16 cellular contexts compared by ENCODE assay signal in the genomic region with DNA sequence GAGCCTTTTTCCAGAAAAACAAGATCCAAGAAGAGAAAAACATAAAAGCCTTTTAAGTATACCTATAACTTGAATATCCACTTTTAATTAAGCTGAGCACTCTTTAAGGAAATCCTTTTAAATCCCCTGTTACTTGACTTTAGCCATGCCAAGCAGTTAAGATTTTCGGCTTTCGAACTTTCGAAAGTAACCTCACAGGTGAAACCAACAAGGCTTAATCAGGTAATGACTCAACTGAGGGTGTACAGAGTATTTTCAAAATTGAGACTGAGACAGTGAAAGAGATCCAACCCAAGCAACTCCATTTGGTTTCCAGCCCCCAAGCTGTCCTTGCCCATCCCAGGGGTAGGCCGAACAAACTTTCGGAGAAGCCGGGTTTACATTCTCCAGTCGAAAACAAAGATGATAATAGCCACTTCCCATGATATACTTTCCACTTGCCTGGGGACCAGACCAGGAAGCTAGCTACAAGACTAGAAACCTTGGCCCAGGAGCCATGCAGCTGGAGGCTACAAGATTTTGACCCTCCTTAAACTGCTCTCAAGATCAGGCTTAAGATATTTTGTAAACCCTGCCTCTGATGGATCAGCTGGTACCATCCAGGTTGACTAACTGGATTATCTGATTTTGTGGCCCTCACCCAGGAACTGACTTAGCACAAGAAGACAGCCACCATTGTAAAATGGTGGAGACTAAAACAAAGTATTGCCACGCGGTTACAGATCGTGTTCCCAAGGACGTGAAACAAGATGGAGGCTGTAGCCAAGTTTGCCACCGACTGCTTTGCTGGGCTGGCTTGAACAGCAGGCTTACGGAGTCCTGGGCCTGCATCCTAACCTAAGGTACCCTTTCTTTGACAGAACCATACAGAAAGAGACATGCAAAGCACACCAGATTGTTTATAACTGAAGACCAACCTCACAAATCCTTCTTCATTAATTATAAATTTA. TPM values are rescaled to one million over a fixed set of nuclear protein-coding genes. Genes with fewer than 3 reads are reported as not detected.
DNase-seq lines count a peak whose midpoint lies in the region; ATAC-seq and TF ChIP-seq lines count a peak whose summit lies in the region.
"Had no signal": no experiment of that assay in that cellular context is flagged by ENCODE, and none has a peak within 500 bp of the region (broad histone marks: within the 10 kb centered on the region; RNA-seq: fewer than 3 reads in every experiment).

No MANE protein-coding gene starts in this region.

- H3K27ac ChIP-seq in esophagus squamous epithelium (peak overlapping the region in 3 of 4 donors; percentile 56 to 79 (median 78)), esophagus muscularis mucosa (replicated peaks in 1 of 4) (no peak overlapping the region)

- peaks cover 62% of the 10 kb centered on the region for H3K36me3 Mint-ChIP-seq in activated CD8-positive, alpha-beta T cell treated with anti-CD3 and anti-CD28 coated beads, Interleukin-2, amount 10 ng/mL, durations not matched to agents 7 days and 5 days (ENCODE audit: low read depth)
- peaks cover 50% of the 10 kb centered on the region for H3K36me3 Mint-ChIP-seq in activated CD8-positive, alpha-beta T cell treated with anti-CD3 and anti-CD28 coated beads for 36 hours (ENCODE audit: low read depth)
- peaks cover 55% of the 10 kb centered on the region for H3K36me3 Mint-ChIP-seq in WTC11

- no peaks in the 10 kb centered on the region for H3K9me3 ChIP-seq in esophagus squamous epithelium
- H3K9me3 ChIP-seq in esophagus muscularis mucosa: no peaks in the 10 kb centered on the region
- H3K9me3 ChIP-seq: HAP-1 had no signal

- intact Hi-C loops in activated CD8-positive, alpha-beta T cell treated with anti-CD3 and anti-CD28 coated beads for 36 hours (cut with micrococcal nuclease): no loop called here
- intact Hi-C loops in esophagus squamous epithelium (cut with DNase I) (no loop called here), esophagus muscularis mucosa (cut with DNase I) (no loop called here)

- no peak for TF ChIP-seq CTCF in activated CD8-positive, alpha-beta T cell treated with anti-CD3 and anti-CD28 coated beads for 36 hours (IDR thresholded peaks at IDR 0.05)
- TF ChIP-seq CTCF in WTC11 (IDR thresholded peaks at IDR 0.05) (no peak), esophagus squamous epithelium (IDR thresholded peaks at IDR 0.05) (no peak), esophagus muscularis mucosa (IDR thresholded peaks at IDR 0.05) (no peak)

- 90 to 92% methylated on average over 13 of the region's 13 CpGs for WGBS in esophagus squamous epithelium, 2 donors
- 90% methylated on average over 12 of the region's 13 CpGs for WGBS in esophagus muscularis mucosa

- H3K4me3 Mint-ChIP-seq in activated CD8-positive, alpha-beta T cell treated with anti-CD3 and anti-CD28 coated beads, Interleukin-2, amount 10 ng/mL, durations not matched to agents 7 days and 5 days: no peak overlapping the region
- no peak overlapping the region for H3K4me3 Mint-ChIP-seq in activated CD8-positive, alpha-beta T cell treated with anti-CD3 and anti-CD28 coated beads for 36 hours
- no peak overlapping the region for H3K4me3 Mint-ChIP-seq in WTC11
- H3K4me3 Mint-ChIP-seq: B cell had no signal

- DNase-seq in activated CD8-positive, alpha-beta T cell treated with anti-CD3 and anti-CD28 coated beads, Interleukin-2, amount 10 ng/mL, durations not matched to agents 7 days and 5 days: no peak
- DNase-seq in activated CD8-positive, alpha-beta T cell treated with anti-CD3 and anti-CD28 coated beads for 36 hours: no peak
- DNase-seq in WTC11 (ENCODE audit: low spot score) (no peak), esophagus squamous epithelium (lab: John Stamatoyannopoulos, UW) (no peak), AG08396 (ENCODE audit: low spot score) (no peak), pons (ENCODE audit: low spot score) (no peak), esophagus muscularis mucosa (ENCODE audit: extremely low spot score) (no peak)
- DNase-seq: 8988T, DMS79 treated with DMSO at 0.1 percent for 48 hours, NCI-H1105, NCI-H2081, NCI-H2171 treated with DMSO at 0.1 percent for 48 hours, SHP77 had no signal

- H3K9me3 Mint-ChIP-seq in activated CD8-positive, alpha-beta T cell treated with anti-CD3 and anti-CD28 coated beads, Interleukin-2, amount 10 ng/mL, durations not matched to agents 7 days and 5 days (ENCODE audit: insufficient read depth): no peaks in the 10 kb centered on the region
- H3K9me3 Mint-ChIP-seq in activated CD8-positive, alpha-beta T cell treated with anti-CD3 and anti-CD28 coated beads for 36 hours: peaks cover 4% of the 10 kb centered on the region
- H3K9me3 Mint-ChIP-seq in WTC11: peaks cover 4% of the 10 kb centered on the region; the same call in 1 of the 2 replicates

- TF ChIP-seq EP300 in esophagus muscularis mucosa (IDR thresholded peaks at IDR 0.05): no peak

- no peak for ATAC-seq in activated CD8-positive, alpha-beta T cell treated with anti-CD3 and anti-CD28 coated beads, Interleukin-2, amount 10 ng/mL, durations not matched to agents 7 days and 5 days
- no peak for ATAC-seq in activated CD8-positive, alpha-beta T cell treated with anti-CD3 and anti-CD28 coated beads for 36 hours
- no peak for ATAC-seq in WTC11
- ATAC-seq in HG02852 (IDR thresholded peaks at IDR 0.05; ENCODE audit: unreplicated experiment): no peak

- no peaks in the 10 kb centered on the region for H3K27me3 ChIP-seq in esophagus squamous epithelium
- no peaks in the 10 kb centered on the region for H3K27me3 ChIP-seq in esophagus muscularis mucosa

- TF ChIP-seq POLR2A in esophagus squamous epithelium (IDR thresholded peaks at IDR 0.05) (no peak), esophagus muscularis mucosa (IDR thresholded peaks at IDR 0.05; ENCODE audit: low read depth) (no peak)

- no peak overlapping the region for H3K4me3 ChIP-seq in esophagus squamous epithelium
- no peak overlapping the region for H3K4me3 ChIP-seq in esophagus muscularis mucosa
- H3K4me3 ChIP-seq: HAP-1 had no signal

- H3K4me1 ChIP-seq in esophagus squamous epithelium: peaks cover 0 to 37% (median 0%) of the 10 kb centered on the region in 3 donors
- peaks cover 0 to 5% (median 0%) of the 10 kb centered on the region in 4 donors for H3K4me1 ChIP-seq in esophagus muscularis mucosa
- H3K4me1 ChIP-seq: HAP-1 had no signal

- H3K27me3 Mint-ChIP-seq in activated CD8-positive, alpha-beta T cell treated with anti-CD3 and anti-CD28 coated beads, Interleukin-2, amount 10 ng/mL, durations not matched to agents 7 days and 5 days (ENCODE audit: low read depth): no peaks in the 10 kb centered on the region
- H3K27me3 Mint-ChIP-seq in activated CD8-positive, alpha-beta T cell treated with anti-CD3 and anti-CD28 coated beads for 36 hours: no peaks in the 10 kb centered on the region
- H3K27me3 Mint-ChIP-seq in WTC11 (ENCODE audit: low read depth): no peaks in the 10 kb centered on the region
- H3K27me3 Mint-ChIP-seq: B cell had no signal

- peak overlapping the region; percentile 50 for H3K27ac Mint-ChIP-seq in activated CD8-positive, alpha-beta T cell treated with anti-CD3 and anti-CD28 coated beads, Interleukin-2, amount 10 ng/mL, durations not matched to agents 7 days and 5 days
- no peak overlapping the region for H3K27ac Mint-ChIP-seq in activated CD8-positive, alpha-beta T cell treated with anti-CD3 and anti-CD28 coated beads for 36 hours
- peak overlapping the region; percentile 92 for H3K27ac Mint-ChIP-seq in WTC11
- H3K27ac Mint-ChIP-seq: B cell had no signal

- no peaks in the 10 kb centered on the region for H3K4me1 Mint-ChIP-seq in activated CD8-positive, alpha-beta T cell treated with anti-CD3 and anti-CD28 coated beads, Interleukin-2, amount 10 ng/mL, durations not matched to agents 7 days and 5 days (ENCODE audit: low read depth)
- peaks cover 40% of the 10 kb centered on the region for H3K4me1 Mint-ChIP-seq in activated CD8-positive, alpha-beta T cell treated with anti-CD3 and anti-CD28 coated beads for 36 hours (ENCODE audit: low read depth)
- peaks cover 67% of the 10 kb centered on the region for H3K4me1 Mint-ChIP-seq in WTC11

- CTCF ChIA-PET in activated CD8-positive, alpha-beta T cell treated with anti-CD3 and anti-CD28 coated beads, Interleukin-2, amount 10 ng/mL, durations not matched to agents 7 days and 5 days (lab: Charles Lee): interaction anchor here (1.1 to 1.6 kb wide), 2 partner anchors 53 to 111 kb away, joined by 3 read pairs; no protein-coding TSS in a partner anchor
- CTCF ChIA-PET in activated CD8-positive, alpha-beta T cell treated with anti-CD3 and anti-CD28 coated beads for 36 hours (lab: Charles Lee): no interaction called here
- CTCF ChIA-PET in WTC11 (lab: Charles Lee): no interaction called here

- H3K36me3 ChIP-seq in esophagus squamous epithelium (peaks cover 0 to 44% (median 0%) of the 10 kb centered on the region in 3 donors), esophagus muscularis mucosa (peaks cover 0 to 17% (median 8%) of the 10 kb centered on the region in 4 donors)
- H3K36me3 ChIP-seq: HAP-1 had no signal

- POLR2A ChIA-PET in activated CD8-positive, alpha-beta T cell treated with anti-CD3 and anti-CD28 coated beads, Interleukin-2, amount 10 ng/mL, durations not matched to agents 7 days and 5 days (lab: Charles Lee): no interaction called here
- POLR2A ChIA-PET in activated CD8-positive, alpha-beta T cell treated with anti-CD3 and anti-CD28 coated beads for 36 hours (lab: Charles Lee): no interaction called here
- POLR2A ChIA-PET in WTC11 (lab: Charles Lee): no interaction called here

TF ChIP-seq in WTC11, 78 proteins besides CTCF, POLR2A, EP300 and RAD21 (continues in another document):
- TF ChIP-seq, protein P1, sequence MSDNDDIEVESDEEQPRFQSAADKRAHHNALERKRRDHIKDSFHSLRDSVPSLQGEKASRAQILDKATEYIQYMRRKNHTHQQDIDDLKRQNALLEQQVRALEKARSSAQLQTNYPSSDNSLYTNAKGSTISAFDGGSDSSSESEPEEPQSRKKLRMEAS (CRISPR knock-in tag; IDR thresholded peaks at IDR 0.05): no peak
- TF ChIP-seq ZBTB43 (CRISPR knock-in tag; IDR thresholded peaks at IDR 0.05): no peak

RNA-seq across cellular contexts. Expression of gene C1GALT1, which starts 32.3 kb away (rescaled TPM):
- total RNA-seq in activated CD8-positive, alpha-beta T cell treated with anti-CD3 and anti-CD28 coated beads, Interleukin-2, amount 10 ng/mL, durations not matched to agents 7 days and 5 days: 10 to 100 TPM; 47.4 to 50.7 TPM
- total RNA-seq in activated CD8-positive, alpha-beta T cell treated with anti-CD3 and anti-CD28 coated beads for 36 hours: 10 to 100 TPM; 39.0 to 39.5 TPM
- total RNA-seq in WTC11 (2021) (106 to 114 TPM (median 107 TPM) in 3 replicates), esophagus squamous epithelium (10 to 100 TPM; 40.1 to 56.4 (median 43.9) TPM), esophagus muscularis mucosa (10 to 100 TPM in 2 of 4 donors, 1 to 10 TPM in 2; 6.7 to 13.8 (median 11.4) TPM)

Comparison
In these comparisons a context has a peak if more than half of its experiments do, and no peak if none do; other contexts are left out.
1. H3K27ac ChIP-seq: peak in esophagus squamous epithelium (3 of 4); none in esophagus muscularis mucosa (0 of 4).